9 cellular contexts compared by ENCODE assay signal in genomic region chr4:146916479-146917076, GRCh38. TPM values are rescaled to one million over a fixed set of nuclear protein-coding genes. Genes with fewer than 3 reads are reported as not detected.
A peak's percentile ranks its signal among the peaks of the same experiment; 100 is the strongest.
DNase-seq lines count a peak whose midpoint lies in the region; ATAC-seq and TF ChIP-seq lines count a peak whose summit lies in the region.
"Had no signal": no experiment of that assay in that cellular context is flagged by ENCODE, and none has a peak within 500 bp of the region (broad histone marks: within the 10 kb centered on the region; RNA-seq: fewer than 3 reads in every experiment).

No MANE protein-coding gene starts in this region.

- peak in 4 of 5 donors; percentile 20 to 23 (median 21) for DNase-seq in CD4-positive, alpha-beta memory T cell
- DNase-seq in NCI-H1417 treated with DMSO at 0.1 percent for 48 hours (lab: John Stamatoyannopoulos, UW): peak; percentile 3
- DNase-seq in astrocyte of the spinal cord (ENCODE audit: low read depth, low spot score): peak; percentile 56
- DNase-seq in left kidney (ENCODE audit: low read depth, low spot score): peak; percentile 56
- DNase-seq in GOT3 (lab: John Stamatoyannopoulos, UW): no peak
- DNase-seq in GM19238 (ENCODE audit: insufficient read length, low spot score): no peak

- TF ChIP-seq CTCF in astrocyte of the spinal cord (IDR thresholded peaks at IDR 0.05; ENCODE audit: low read depth, low read length): peak; percentile 71

- peaks cover 3 to 4% of the 10 kb centered on the region in 2 donors for H3K27me3 Mint-ChIP-seq in CD4-positive, alpha-beta memory T cell

- no peak overlapping the region for H3K27ac ChIP-seq in CD4-positive, alpha-beta memory T cell (ENCODE audit: low read depth, low read length)

- POLR2A ChIA-PET in CD4-positive, alpha-beta memory T cell (lab: Charles Lee; ENCODE audit: partially characterized antibody): no interaction called here

- H3K4me3 Mint-ChIP-seq in CD4-positive, alpha-beta memory T cell: no peak overlapping the region
- H3K4me3 Mint-ChIP-seq: naive thymus-derived CD8-positive, alpha-beta T cell had no signal

- no peaks in the 10 kb centered on the region for H3K36me3 ChIP-seq in CD4-positive, alpha-beta memory T cell (ENCODE audit: insufficient read depth, low read length)

- in situ Hi-C loops in astrocyte of the spinal cord (cut with HindIII; ENCODE audit: low sequenced_read_pairs): no loop called here

- no peak overlapping the region for H3K27ac Mint-ChIP-seq in CD4-positive, alpha-beta memory T cell
- H3K27ac Mint-ChIP-seq: naive thymus-derived CD8-positive, alpha-beta T cell had no signal

- no peaks in the 10 kb centered on the region for H3K4me1 ChIP-seq in CD4-positive, alpha-beta memory T cell (ENCODE audit: insufficient read depth, low read length)

- H3K4me1 Mint-ChIP-seq in CD4-positive, alpha-beta memory T cell: no peaks in the 10 kb centered on the region
- H3K4me1 Mint-ChIP-seq: naive thymus-derived CD8-positive, alpha-beta T cell had no signal

- no peaks in the 10 kb centered on the region for H3K27me3 ChIP-seq in CD4-positive, alpha-beta memory T cell (ENCODE audit: insufficient read depth, low read length)

- no peak overlapping the region for H3K4me3 ChIP-seq in CD4-positive, alpha-beta memory T cell (ENCODE audit: low read length in 2 of 2)
- H3K4me3 ChIP-seq in astrocyte of the spinal cord (ENCODE audit: low read depth, low read length): no peak overlapping the region

- CTCF ChIA-PET in CD4-positive, alpha-beta memory T cell (lab: Charles Lee; ENCODE audit: partially characterized antibody): no interaction called here

- no peaks in the 10 kb centered on the region for H3K9me3 ChIP-seq in CD4-positive, alpha-beta memory T cell (ENCODE audit: control insufficient read depth in 1 of 2, low read length in 2 of 2)

- H3K9me3 Mint-ChIP-seq in CD4-positive, alpha-beta memory T cell: no peaks in the 10 kb centered on the region
- H3K9me3 Mint-ChIP-seq: naive thymus-derived CD8-positive, alpha-beta T cell had no signal

- peak; percentile 67 for ATAC-seq in GM18867 (IDR thresholded peaks at IDR 0.05; ENCODE audit: unreplicated experiment)
- ATAC-seq in HG03571 (IDR thresholded peaks at IDR 0.05; ENCODE audit: unreplicated experiment): no peak
- ATAC-seq: naive thymus-derived CD8-positive, alpha-beta T cell had no signal

- intact Hi-C loops in CD4-positive, alpha-beta memory T cell (cut with micrococcal nuclease): loop anchor here (10.0 kb wide), 1 partner anchor 962 kb away; no protein-coding TSS in a partner anchor

- no peaks in the 10 kb centered on the region for H3K36me3 Mint-ChIP-seq in CD4-positive, alpha-beta memory T cell
- H3K36me3 Mint-ChIP-seq: naive thymus-derived CD8-positive, alpha-beta T cell had no signal

RNA-seq across cellular contexts. Expression of gene TTC29, which starts 29.1 kb away (rescaled TPM):
- not detected for total RNA-seq in CD4-positive, alpha-beta memory T cell
- polyA plus RNA-seq in CD4-positive, alpha-beta memory T cell: not detected
- total RNA-seq: naive thymus-derived CD8-positive, alpha-beta T cell had no signal
- polyA plus RNA-seq: naive thymus-derived CD8-positive, alpha-beta T cell had no signal

Comparison
In these comparisons a context has a peak if more than half of its experiments do, and no peak if none do; other contexts are left out.
1. DNase-seq: peak in CD4-positive, alpha-beta memory T cell (4 of 5), NCI-H1417 treated with DMSO at 0.1 percent for 48 hours (single experiment), astrocyte of the spinal cord (single experiment) and left kidney (single experiment); none in GOT3 (single experiment) and GM19238 (single experiment).